1 cellular context compared by ENCODE assay signal in genomic region chr3:81622395-81622794, GRCh38.
TF ChIP-seq lines count a peak whose summit lies in the region.

No MANE protein-coding gene starts in this region.

TF ChIP-seq in GM12878, 131 proteins besides CTCF, POLR2A, EP300 and RAD21 (continued from another document):
- TF ChIP-seq ZBTB4 (CRISPR knock-in tag; IDR thresholded peaks at IDR 0.05) (no peak), ZBED1 (IDR thresholded peaks at IDR 0.05; ENCODE audit: borderline replicate concordance) (no peak), NFIC (IDR thresholded peaks at IDR 0.05; ENCODE audit: low read depth, low read length) (no peak), MLLT1 (IDR thresholded peaks at IDR 0.05) (no peak), ZNF592 (IDR thresholded peaks at IDR 0.05) (no peak), RELB (IDR thresholded peaks at IDR 0.05; ENCODE audit: low read depth) (no peak)
